8 cellular contexts compared by ENCODE assay signal in the genomic region with DNA sequence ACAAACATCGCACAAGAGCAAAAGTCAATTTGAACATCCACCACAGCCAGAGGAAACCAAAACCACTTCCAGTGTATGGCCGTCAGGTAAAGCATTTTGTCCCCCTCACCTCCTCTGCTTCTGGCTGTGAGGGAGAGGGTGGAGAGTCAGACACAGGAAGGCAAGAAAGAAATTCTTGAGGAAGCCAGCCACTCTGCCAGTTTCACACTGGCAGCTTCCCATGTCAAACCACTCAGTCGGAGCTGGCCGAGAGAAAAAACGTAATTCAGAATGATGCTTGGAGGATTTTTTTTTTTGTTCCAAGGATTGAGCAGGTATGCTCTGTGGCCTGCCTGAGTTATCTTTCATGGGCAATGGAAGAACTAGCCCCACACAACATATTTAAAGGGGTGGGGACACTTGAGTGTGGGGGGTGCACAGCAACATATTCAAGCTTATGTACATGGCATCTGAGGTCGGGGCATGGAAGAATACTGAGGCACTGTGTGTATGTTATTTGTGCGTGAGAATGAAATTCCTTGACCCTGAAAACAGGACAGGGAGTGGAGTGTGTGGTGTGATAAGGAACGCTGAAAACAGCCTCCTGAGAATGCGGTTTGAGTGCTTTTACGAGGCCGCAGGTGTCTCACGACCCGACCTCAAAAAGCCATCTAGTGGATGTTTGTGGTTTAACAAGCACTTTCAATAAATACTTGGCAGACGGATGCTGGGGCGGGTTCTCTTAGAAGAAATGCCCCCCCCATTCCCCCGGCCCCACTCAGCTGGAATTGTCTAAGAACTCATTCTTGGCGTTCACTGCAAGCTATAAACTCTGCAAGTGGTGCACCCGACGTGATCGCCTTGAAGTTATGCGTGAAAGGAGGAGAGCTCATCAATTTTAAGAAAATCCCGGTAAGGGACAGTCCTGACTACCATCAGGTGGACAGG. TPM values are rescaled to one million over a fixed set of nuclear protein-coding genes. Genes with fewer than 3 reads are reported as not detected.
A peak's percentile ranks its signal among the peaks of the same experiment; 100 is the strongest.
DNase-seq lines count a peak whose midpoint lies in the region; ATAC-seq and TF ChIP-seq lines count a peak whose summit lies in the region.

No MANE protein-coding gene starts in this region.

- H3K36me3 Mint-ChIP-seq in activated naive CD4-positive, alpha-beta T cell treated with anti-CD3 and anti-CD28 coated beads, Interleukin-2, amount 10 ng/mL, durations not matched to agents 7 days and 5 days = no peaks in the 10 kb centered on the region
- no peaks in the 10 kb centered on the region for H3K36me3 Mint-ChIP-seq in glutamatergic neuron (ENCODE audit: unreplicated experiment)

- TF ChIP-seq CTCF in GM12864 (IDR thresholded peaks at IDR 0.05; ENCODE audit: low read depth, low read length, missing control alignments) (peak; percentile 62), glutamatergic neuron (IDR thresholded peaks at IDR 0.05; ENCODE audit: partially characterized antibody, unreplicated experiment) (peak; percentile 85), psoas muscle (IDR thresholded peaks at IDR 0.05) (peak; percentile 51)

- H3K9me3 ChIP-seq in SK-N-MC (ENCODE audit: low read depth, low read length) (no peaks in the 10 kb centered on the region), psoas muscle (no peaks in the 10 kb centered on the region)

- WGBS in psoas muscle, 3 donors = 20 to 24% (median 22%) methylated on average over 22 of the region's 22 CpGs

- no peak overlapping the region for H3K9ac ChIP-seq in SK-N-MC (ENCODE audit: insufficient read length)

- H3K36me3 ChIP-seq in SK-N-MC (ENCODE audit: insufficient read depth, low read length) = no peaks in the 10 kb centered on the region
- H3K36me3 ChIP-seq in psoas muscle (ENCODE audit: insufficient read depth in 1 of 2, low read depth in 1 of 2) = no peaks in the 10 kb centered on the region

- DNase-seq in GM12864 (ENCODE audit: low read depth) (peak; percentile 74), NCI-H1048 (lab: John Stamatoyannopoulos, UW) (peak; percentile 34), SK-N-MC (ENCODE audit: low read depth, low spot score) (no peak), glutamatergic neuron (peak; percentile 41), psoas muscle (peak; percentile 57 to 64)
- peak; percentile 79 for DNase-seq in activated naive CD4-positive, alpha-beta T cell treated with anti-CD3 and anti-CD28 coated beads, Interleukin-2, amount 10 ng/mL, durations not matched to agents 7 days and 5 days

- ATAC-seq in psoas muscle = peak; percentile 13 to 74 (median 30)
- no peak for ATAC-seq in HG03196 (IDR thresholded peaks at IDR 0.05; ENCODE audit: unreplicated experiment)
- ATAC-seq in GM18520 (IDR thresholded peaks at IDR 0.05; ENCODE audit: unreplicated experiment) = no peak

- H3K4me1 ChIP-seq in psoas muscle = no peaks in the 10 kb centered on the region

- peak overlapping the region; percentile 94 for H3K27ac Mint-ChIP-seq in activated naive CD4-positive, alpha-beta T cell treated with anti-CD3 and anti-CD28 coated beads, Interleukin-2, amount 10 ng/mL, durations not matched to agents 7 days and 5 days
- H3K27ac Mint-ChIP-seq in glutamatergic neuron (ENCODE audit: unreplicated experiment) = peak overlapping the region; percentile 23

- intact Hi-C loops in psoas muscle (cut with DNase I) = no loop called here

- H3K4me3 Mint-ChIP-seq in activated naive CD4-positive, alpha-beta T cell treated with anti-CD3 and anti-CD28 coated beads, Interleukin-2, amount 10 ng/mL, durations not matched to agents 7 days and 5 days = peak overlapping the region; percentile 63
- peak overlapping the region; percentile 43 for H3K4me3 Mint-ChIP-seq in glutamatergic neuron (ENCODE audit: unreplicated experiment)

- H3K9me3 Mint-ChIP-seq in activated naive CD4-positive, alpha-beta T cell treated with anti-CD3 and anti-CD28 coated beads, Interleukin-2, amount 10 ng/mL, durations not matched to agents 7 days and 5 days = no peaks in the 10 kb centered on the region
- H3K9me3 Mint-ChIP-seq in glutamatergic neuron (ENCODE audit: unreplicated experiment) = no peaks in the 10 kb centered on the region

- H3K27ac ChIP-seq in SK-N-MC = no peak overlapping the region
- H3K27ac ChIP-seq in psoas muscle = no peak overlapping the region

- H3K4me1 Mint-ChIP-seq in activated naive CD4-positive, alpha-beta T cell treated with anti-CD3 and anti-CD28 coated beads, Interleukin-2, amount 10 ng/mL, durations not matched to agents 7 days and 5 days = peaks cover 57% of the 10 kb centered on the region
- peaks cover 15% of the 10 kb centered on the region for H3K4me1 Mint-ChIP-seq in glutamatergic neuron (ENCODE audit: low read depth, unreplicated experiment)

- CTCF ChIA-PET in activated naive CD4-positive, alpha-beta T cell treated with anti-CD3 and anti-CD28 coated beads, Interleukin-2, amount 10 ng/mL, durations not matched to agents 7 days and 5 days (lab: Charles Lee) = interaction anchor here (0.7 to 3.1 kb wide), 14 partner anchors 9 to 272 kb away, joined by 3 to 18 read pairs (median 4); partner anchors contain the start of genes B3GALT4, HLA-DPA1, RGL2 and RPS18

- no peaks in the 10 kb centered on the region for H3K27me3 Mint-ChIP-seq in activated naive CD4-positive, alpha-beta T cell treated with anti-CD3 and anti-CD28 coated beads, Interleukin-2, amount 10 ng/mL, durations not matched to agents 7 days and 5 days
- H3K27me3 Mint-ChIP-seq in glutamatergic neuron (ENCODE audit: unreplicated experiment) = peaks cover 9% of the 10 kb centered on the region

- H3K4me3 ChIP-seq in GM12864 (ENCODE audit: low read depth, low read length) (peak overlapping the region; percentile 18; the same call in 1 of the 2 replicates), SK-N-MC (peak overlapping the region; percentile 63), psoas muscle (no peak overlapping the region)

- H3K27me3 ChIP-seq in psoas muscle (ENCODE audit: insufficient read depth in 3 of 3, low read length in 2 of 3) = no peaks in the 10 kb centered on the region

RNA-seq across cellular contexts. Expression of gene DAXX, which starts 22.3 kb away (rescaled TPM):
- total RNA-seq in glutamatergic neuron (ENCODE audit: unreplicated experiment) (37.1 TPM), psoas muscle (10 to 100 TPM; 22.2 to 36.4 (median 34.2) TPM)
- polyA plus RNA-seq in psoas muscle = 10 to 100 TPM; 39.3 to 76.8 (median 59.7) TPM

RNA-seq across cellular contexts. Expression of gene ZBTB22, which starts 27.5 kb away (rescaled TPM):
- 21.7 TPM for total RNA-seq in glutamatergic neuron (ENCODE audit: unreplicated experiment)
- 10 to 100 TPM in 2 of 4 donors, 1 to 10 TPM in 2; 7.4 to 19.7 (median 10.1) TPM for total RNA-seq in psoas muscle
- polyA plus RNA-seq in psoas muscle = 1 to 10 TPM; 4.7 to 8.4 (median 5.7) TPM

RNA-seq across cellular contexts. Expression of gene TAPBP, which starts 31.2 kb away (rescaled TPM):
- total RNA-seq in glutamatergic neuron (ENCODE audit: unreplicated experiment) (4.7 TPM), psoas muscle (10 to 100 TPM; 24.4 to 37.4 (median 27.1) TPM)
- 10 to 100 TPM in 2 of 3 donors, 1 to 10 TPM in 1; 7.9 to 16.1 (median 10.1) TPM for polyA plus RNA-seq in psoas muscle

RNA-seq across cellular contexts. Expression of gene RGL2, which starts 46.3 kb away (rescaled TPM):
- 61.3 TPM for total RNA-seq in glutamatergic neuron (ENCODE audit: unreplicated experiment)
- 10 to 100 TPM; 44.5 to 58.3 (median 54.9) TPM for total RNA-seq in psoas muscle
- 10 to 100 TPM; 30.5 to 66.1 (median 51.9) TPM for polyA plus RNA-seq in psoas muscle

RNA-seq across cellular contexts. Expression of gene KIFC1, which starts 46.6 kb away (rescaled TPM):
- 14.8 TPM for total RNA-seq in glutamatergic neuron (ENCODE audit: unreplicated experiment)
- under 1 TPM in 3 of 4 donors, not detected in 1; 0.17 to 0.27 (median 0.25) TPM for total RNA-seq in psoas muscle
- 1 to 10 TPM in 1 of 3 donors, under 1 TPM in 2; 0.15 to 1.0 (median 0.19) TPM for polyA plus RNA-seq in psoas muscle

Comparison
In these comparisons a context has a peak if more than half of its experiments do, and no peak if none do; other contexts are left out.
1. ATAC-seq: peak in psoas muscle (4 of 4); none in HG03196 (single experiment) and GM18520 (single experiment).
2. Peak in every context shown above with its lines, with median percentiles within 50 percentile points of each other: CTCF ChIP-seq.